In genomic region chr9:73919712-73920111, GRCh38 we compare ENCODE assay signal across 29 cellular contexts.
"Had no signal": no experiment of that assay in that cellular context is flagged by ENCODE, and none has a peak within 500 bp of the region (broad histone marks: within the 10 kb centered on the region; RNA-seq: fewer than 3 reads in every experiment).

No MANE protein-coding gene starts in this region.

- H3K27me3 Mint-ChIP-seq: dendritic cell treated with granulocyte-macrophage colony-stimulating factor and Interleukin-4, amounts not matched to agents 40 ng/mL and 50 ng/mL, for 4 days; effector memory CD8-positive, alpha-beta T cell had no signal

- H3K27me3 ChIP-seq: colonic mucosa, dorsolateral prefrontal cortex, esophagus muscularis mucosa, esophagus squamous epithelium, foreskin keratinocyte, gastrocnemius medialis, gastroesophageal sphincter, heart left ventricle, heart right ventricle had no signal

- H3K27ac Mint-ChIP-seq: dendritic cell treated with granulocyte-macrophage colony-stimulating factor and Interleukin-4, amounts not matched to agents 40 ng/mL and 50 ng/mL, for 4 days; effector memory CD8-positive, alpha-beta T cell; endodermal cell had no signal

- ATAC-seq: effector memory CD8-positive, alpha-beta T cell; esophagus mucosa; foreskin keratinocyte; gastrocnemius medialis; gastroesophageal sphincter; heart left ventricle; heart right ventricle had no signal

- H3K27ac ChIP-seq: colonic mucosa, coronary artery, dorsolateral prefrontal cortex, epithelial cell of prostate, esophagus muscularis mucosa, esophagus squamous epithelium, foreskin keratinocyte, gastrocnemius medialis, gastroesophageal sphincter, heart left ventricle, heart right ventricle had no signal

- DNase-seq: colonic mucosa; cortex of kidney; dermis blood vessel endothelial cell; dorsolateral prefrontal cortex; effector CD4-positive, alpha-beta T cell; effector CD8-positive, alpha-beta T cell; effector memory CD4-positive, alpha-beta T cell; effector memory CD8-positive, alpha-beta T cell; endodermal cell; erythroblast; esophagus squamous epithelium; foreskin fibroblast; foreskin keratinocyte; foreskin melanocyte; gastrocnemius medialis; glutamatergic neuron; head of caudate nucleus; heart left ventricle; heart right ventricle had no signal

- H3K4me3 Mint-ChIP-seq: dendritic cell treated with granulocyte-macrophage colony-stimulating factor and Interleukin-4, amounts not matched to agents 40 ng/mL and 50 ng/mL, for 4 days; effector memory CD8-positive, alpha-beta T cell; endodermal cell had no signal

- H3K9me3 Mint-ChIP-seq: dendritic cell treated with granulocyte-macrophage colony-stimulating factor and Interleukin-4, amounts not matched to agents 40 ng/mL and 50 ng/mL, for 4 days; endodermal cell had no signal

- H3K36me3 ChIP-seq: colonic mucosa, esophagus muscularis mucosa, esophagus squamous epithelium, gastrocnemius medialis, gastroesophageal sphincter, heart left ventricle, heart right ventricle had no signal

- H3K4me1 ChIP-seq: colonic mucosa, esophagus muscularis mucosa, esophagus squamous epithelium, foreskin keratinocyte, gastrocnemius medialis, gastroesophageal sphincter, heart left ventricle, heart right ventricle had no signal

- H3K9me3 ChIP-seq: colonic mucosa, esophagus muscularis mucosa, esophagus squamous epithelium, gastrocnemius medialis, gastroesophageal sphincter, heart left ventricle, heart right ventricle had no signal

- H3K4me3 ChIP-seq: colonic mucosa, coronary artery, dorsolateral prefrontal cortex, esophagus muscularis mucosa, esophagus squamous epithelium, gastrocnemius medialis, gastroesophageal sphincter, heart left ventricle, heart right ventricle had no signal

- FAIRE-seq: colon, endometrium, endothelial cell of umbilical vein, frontal cortex had no signal
